9 cellular contexts compared by ENCODE assay signal in genomic region chr5:65482727-65483473, GRCh38. TPM values are rescaled to one million over a fixed set of nuclear protein-coding genes. Genes with fewer than 3 reads are reported as not detected.
DNase-seq lines count a peak whose midpoint lies in the region; ATAC-seq and TF ChIP-seq lines count a peak whose summit lies in the region.
"Had no signal": no experiment of that assay in that cellular context is flagged by ENCODE, and none has a peak within 500 bp of the region (broad histone marks: within the 10 kb centered on the region; RNA-seq: fewer than 3 reads in every experiment).

No MANE protein-coding gene starts in this region.

- H3K9ac ChIP-seq in mucosa of rectum (ENCODE audit: low read depth in 1 of 2, low read length in 2 of 2) = peak overlapping the region; percentile 53 to 55

- no peaks in the 10 kb centered on the region for H3K4me1 ChIP-seq in esophagus (ENCODE audit: control insufficient read depth in 2 of 2, insufficient read depth in 2 of 2, low read length in 1 of 2)
- H3K4me1 ChIP-seq in mucosa of rectum (ENCODE audit: control insufficient read depth in 2 of 2, insufficient read depth in 2 of 2, low read length in 2 of 2) = peaks cover 7% of the 10 kb centered on the region in 2 donors
- no peaks in the 10 kb centered on the region for H3K4me1 ChIP-seq in aorta (ENCODE audit: control insufficient read depth in 1 of 2, insufficient read depth in 2 of 2, low read length in 2 of 2)

- TF ChIP-seq CTCF in osteocyte (IDR thresholded peaks at IDR 0.05) = no peak

- H3K27me3 ChIP-seq in esophagus (ENCODE audit: control insufficient read depth in 1 of 2, insufficient read depth in 2 of 2, low read length in 2 of 2) (no peaks in the 10 kb centered on the region), mucosa of rectum (ENCODE audit: control insufficient read depth in 2 of 2, insufficient read depth in 2 of 2, low read length in 2 of 2) (no peaks in the 10 kb centered on the region), aorta (ENCODE audit: control insufficient read depth in 1 of 2, insufficient read depth in 2 of 2, low read length in 1 of 2) (no peaks in the 10 kb centered on the region)

- H3K36me3 Mint-ChIP-seq in T-helper 2 cell treated with Interferon-gamma antibody and Interleukin-4, amounts not matched to agents 5 μg/mL and 100 μg/mL, for 36 hours (ENCODE audit: low read depth) = no peaks in the 10 kb centered on the region
- no peaks in the 10 kb centered on the region for H3K36me3 Mint-ChIP-seq in osteocyte (ENCODE audit: unreplicated experiment)

- H3K36me3 ChIP-seq in esophagus (ENCODE audit: control insufficient read depth in 2 of 2, insufficient read depth in 2 of 2, low read length in 1 of 2) (no peaks in the 10 kb centered on the region), mucosa of rectum (ENCODE audit: control insufficient read depth in 2 of 2, insufficient read depth in 2 of 2, low read length in 2 of 2) (no peaks in the 10 kb centered on the region), aorta (ENCODE audit: control insufficient read depth in 1 of 2, insufficient read depth in 2 of 2, low read length in 1 of 2) (no peaks in the 10 kb centered on the region)

- no peaks in the 10 kb centered on the region for H3K9me3 ChIP-seq in esophagus (ENCODE audit: control insufficient read depth in 2 of 2, insufficient read depth in 1 of 2, low read depth in 1 of 2, low read length in 1 of 2)
- H3K9me3 ChIP-seq in mucosa of rectum (ENCODE audit: control insufficient read depth in 2 of 2, low read length in 2 of 2) = no peaks in the 10 kb centered on the region
- H3K9me3 ChIP-seq in aorta (ENCODE audit: control insufficient read depth, low read length) = no peaks in the 10 kb centered on the region

- H3K4me3 ChIP-seq in esophagus (ENCODE audit: low read depth in 1 of 2, low read length in 2 of 2) (peak overlapping the region; percentile 36 to 83), mucosa of rectum (ENCODE audit: low read length in 2 of 2) (peak overlapping the region; percentile 85 to 86), aorta (ENCODE audit: low read length in 2 of 2) (peak overlapping the region; percentile 98)

- H3K27me3 Mint-ChIP-seq in T-helper 2 cell treated with Interferon-gamma antibody and Interleukin-4, amounts not matched to agents 5 μg/mL and 100 μg/mL, for 36 hours (ENCODE audit: low read depth) = no peaks in the 10 kb centered on the region
- H3K27me3 Mint-ChIP-seq in osteocyte (ENCODE audit: unreplicated experiment) = no peaks in the 10 kb centered on the region

- no peaks in the 10 kb centered on the region for H3K9me3 Mint-ChIP-seq in T-helper 2 cell treated with Interferon-gamma antibody and Interleukin-4, amounts not matched to agents 5 μg/mL and 100 μg/mL, for 36 hours
- H3K9me3 Mint-ChIP-seq in osteocyte (ENCODE audit: unreplicated experiment) = no peaks in the 10 kb centered on the region
- H3K9me3 Mint-ChIP-seq: activated T-cell treated with anti-CD3 and anti-CD28 coated beads, Interleukin-2, amount 50 U/mL, for 4 hours had no signal

- ATAC-seq in aorta (ENCODE audit: low FRiP score) (peak; percentile 68), GM21717 (IDR thresholded peaks at IDR 0.05; ENCODE audit: unreplicated experiment) (no peak)

- intact Hi-C loops in aorta (cut with DNase I) = loop anchor here (2.0 to 10.0 kb wide), 8 partner anchors 288 to 848 kb away; no protein-coding TSS in a partner anchor

- H3K4me1 Mint-ChIP-seq in T-helper 2 cell treated with Interferon-gamma antibody and Interleukin-4, amounts not matched to agents 5 μg/mL and 100 μg/mL, for 36 hours (ENCODE audit: low read depth) = peaks cover 20% of the 10 kb centered on the region
- H3K4me1 Mint-ChIP-seq in osteocyte (ENCODE audit: unreplicated experiment) = peaks cover 9% of the 10 kb centered on the region

- DNase-seq in DMS53 treated with DMSO at 0.1 percent for 48 hours (lab: John Stamatoyannopoulos, UW; ENCODE audit: unreplicated experiment) = peak; percentile 71
- DNase-seq in HT1080 (ENCODE audit: low read depth) = peak; percentile 56
- DNase-seq in T-helper 2 cell treated with Interferon-gamma antibody and Interleukin-4, amounts not matched to agents 5 μg/mL and 100 μg/mL, for 36 hours (ENCODE audit: low spot score) = no peak
- no peak for DNase-seq in aorta
- DNase-seq in osteocyte (ENCODE audit: extremely low spot score, unreplicated experiment) = no peak
- DNase-seq: activated T-cell treated with anti-CD3 and anti-CD28 coated beads, Interleukin-2, amount 50 U/mL, for 4 hours had no signal

- peak overlapping the region; percentile 83 for H3K27ac Mint-ChIP-seq in T-helper 2 cell treated with Interferon-gamma antibody and Interleukin-4, amounts not matched to agents 5 μg/mL and 100 μg/mL, for 36 hours
- H3K27ac Mint-ChIP-seq in osteocyte (ENCODE audit: unreplicated experiment) = no peak overlapping the region

- WGBS in esophagus, 2 donors = 0 to 1% methylated on average over 12 of the region's 12 CpGs
- WGBS in aorta, 2 donors = 0% methylated on average over 12 of the region's 12 CpGs

- H3K4me3 Mint-ChIP-seq in T-helper 2 cell treated with Interferon-gamma antibody and Interleukin-4, amounts not matched to agents 5 μg/mL and 100 μg/mL, for 36 hours = no peak overlapping the region
- H3K4me3 Mint-ChIP-seq in osteocyte (ENCODE audit: unreplicated experiment) = no peak overlapping the region
- H3K4me3 Mint-ChIP-seq: activated T-cell treated with anti-CD3 and anti-CD28 coated beads, Interleukin-2, amount 50 U/mL, for 4 hours had no signal

- H3K27ac ChIP-seq in esophagus (ENCODE audit: low read depth in 2 of 2, low read length in 1 of 2) (peak overlapping the region; percentile 61 to 77), mucosa of rectum (ENCODE audit: low read depth in 2 of 2, low read length in 2 of 2) (peak overlapping the region; percentile 62 to 68), aorta (ENCODE audit: low read depth in 1 of 2, low read length in 2 of 2) (peak overlapping the region; percentile 82 to 87)

RNA-seq across cellular contexts. Expression of gene ADAMTS6, which starts 1.2 kb away (rescaled TPM):
- total RNA-seq in HT1080 (2014; rRNA removed; shearing (Covaris generic)) = 30.1 and 31.8 TPM in 2 replicates
- polyA plus RNA-seq in HT1080 (2015; cell fraction: cytosol; rRNA removed) = 25.0 and 25.2 TPM in 2 replicates
- 104 and 134 TPM in 2 replicates for polyA plus RNA-seq in HT1080 (2015; cell fraction: nucleus; rRNA removed)
- polyA plus RNA-seq in esophagus (under 1 TPM; 0.16 to 0.25 TPM), aorta (1 to 10 TPM in 1 of 2 donors, under 1 TPM in 1; 0.31 to 1.5 TPM)
- total RNA-seq in aorta (10 to 100 TPM in 1 of 2 donors, 1 to 10 TPM in 1; 7.1 to 11.5 TPM), osteocyte (4.7 and 6.6 TPM in 2 replicates)

Comparison
In these comparisons a context has a peak if more than half of its experiments do, and no peak if none do; other contexts are left out.
1. DNase-seq: peak in DMS53 treated with DMSO at 0.1 percent for 48 hours (single experiment) and HT1080 (single experiment); none in T-helper 2 cell treated with Interferon-gamma antibody and Interleukin-4, amounts not matched to agents 5 μg/mL and 100 μg/mL, for 36 hours (single experiment), aorta (0 of 2) and osteocyte (single experiment).
2. Peak in every context shown above with its lines, with median percentiles within 50 percentile points of each other: H3K27ac ChIP-seq and H3K4me3 ChIP-seq.